Comparison of ENCODE assay signal across 21 cellular contexts in genomic region chr10:42801135-42801534, GRCh38. TPM values are rescaled to one million over a fixed set of nuclear protein-coding genes. Genes with fewer than 3 reads are reported as not detected.
A peak's percentile ranks its signal among the peaks of the same experiment; 100 is the strongest.
DNase-seq lines count a peak whose midpoint lies in the region; ATAC-seq and TF ChIP-seq lines count a peak whose summit lies in the region.
"Had no signal": no experiment of that assay in that cellular context is flagged by ENCODE, and none has a peak within 500 bp of the region (broad histone marks: within the 10 kb centered on the region; RNA-seq: fewer than 3 reads in every experiment).

No MANE protein-coding gene starts in this region.

- no peak for DNase-seq in activated CD4-positive, CD25-positive, alpha-beta regulatory T cell treated with anti-CD3 and anti-CD28 coated beads, Interleukin-2, amount 50 U/mL, for 72 hours
- DNase-seq in ELR (ENCODE audit: low read depth) (peak; percentile 43), amniotic epithelial cell (ENCODE audit: low read depth) (peak; percentile 32), DMS79 (lab: John Stamatoyannopoulos, UW) (no peak), occipital lobe (lab: John Stamatoyannopoulos, UW) (no peak)
- DNase-seq: activated CD4-positive, alpha-beta T cell treated with anti-CD3 and anti-CD28 coated beads, Interleukin-2, amount 50 U/mL, for 1 hour; anterior cingulate cortex; CD8-positive, alpha-beta T cell; DMS153; hypothalamus; KG1; lower lobe of right lung; NCI-H1694; NCI-H774; Right ventricle myocardium superior; spleen; stimulated activated CD8-positive, alpha-beta memory T cell treated with anti-CD3 and anti-CD28 coated beads, Interleukin-4, amount 100 ng/mL, for 48 hours; uterus had no signal

- peak; percentile 85 to 90 for ATAC-seq in activated CD4-positive, CD25-positive, alpha-beta regulatory T cell treated with anti-CD3 and anti-CD28 coated beads, Interleukin-2, amount 50 U/mL, for 24 hours
- ATAC-seq in HG03565 (IDR thresholded peaks at IDR 0.05; ENCODE audit: unreplicated experiment): peak; percentile 33
- ATAC-seq in SK-N-SH treated with all-trans-retinoic acid at 6 μM for 48 hours: no peak
- ATAC-seq: CD8-positive, alpha-beta T cell; lower lobe of right lung had no signal

TF ChIP-seq in SK-N-SH treated with all-trans-retinoic acid at 6 μM for 48 hours, 23 proteins besides CTCF, POLR2A, EP300 and RAD21:
- no peak for TF ChIP-seq TCF4 (CRISPR knock-in tag; IDR thresholded peaks at IDR 0.05; ENCODE audit: borderline replicate concordance)
- TF ChIP-seq BACH2 (CRISPR knock-in tag; IDR thresholded peaks at IDR 0.05; ENCODE audit: borderline replicate concordance): no peak
- TF ChIP-seq, protein P1, sequence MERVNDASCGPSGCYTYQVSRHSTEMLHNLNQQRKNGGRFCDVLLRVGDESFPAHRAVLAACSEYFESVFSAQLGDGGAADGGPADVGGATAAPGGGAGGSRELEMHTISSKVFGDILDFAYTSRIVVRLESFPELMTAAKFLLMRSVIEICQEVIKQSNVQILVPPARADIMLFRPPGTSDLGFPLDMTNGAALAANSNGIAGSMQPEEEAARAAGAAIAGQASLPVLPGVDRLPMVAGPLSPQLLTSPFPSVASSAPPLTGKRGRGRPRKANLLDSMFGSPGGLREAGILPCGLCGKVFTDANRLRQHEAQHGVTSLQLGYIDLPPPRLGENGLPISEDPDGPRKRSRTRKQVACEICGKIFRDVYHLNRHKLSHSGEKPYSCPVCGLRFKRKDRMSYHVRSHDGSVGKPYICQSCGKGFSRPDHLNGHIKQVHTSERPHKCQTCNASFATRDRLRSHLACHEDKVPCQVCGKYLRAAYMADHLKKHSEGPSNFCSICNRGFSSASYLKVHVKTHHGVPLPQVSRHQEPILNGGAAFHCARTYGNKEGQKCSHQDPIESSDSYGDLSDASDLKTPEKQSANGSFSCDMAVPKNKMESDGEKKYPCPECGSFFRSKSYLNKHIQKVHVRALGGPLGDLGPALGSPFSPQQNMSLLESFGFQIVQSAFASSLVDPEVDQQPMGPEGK (CRISPR knock-in tag; IDR thresholded peaks at IDR 0.05; ENCODE audit: borderline replicate concordance): no peak
- no peak for TF ChIP-seq ZNF70 (CRISPR knock-in tag; IDR thresholded peaks at IDR 0.05)
- no peak for TF ChIP-seq TOX (CRISPR knock-in tag; IDR thresholded peaks at IDR 0.05; ENCODE audit: borderline replicate concordance)
- no peak for TF ChIP-seq CSDC2 (CRISPR knock-in tag; IDR thresholded peaks at IDR 0.05)
- no peak for TF ChIP-seq OSR1 (CRISPR knock-in tag; IDR thresholded peaks at IDR 0.05)
- TF ChIP-seq RARB (CRISPR knock-in tag; IDR thresholded peaks at IDR 0.05): no peak
- TF ChIP-seq TSHZ2 (CRISPR knock-in tag; IDR thresholded peaks at IDR 0.05): no peak
- TF ChIP-seq ZFP30 (CRISPR knock-in tag; IDR thresholded peaks at IDR 0.05): no peak
- no peak for TF ChIP-seq SNAI2 (CRISPR knock-in tag; IDR thresholded peaks at IDR 0.05)
- no peak for TF ChIP-seq ZC3H10 (CRISPR knock-in tag; IDR thresholded peaks at IDR 0.05)
- TF ChIP-seq CREB5 (CRISPR knock-in tag; IDR thresholded peaks at IDR 0.05; ENCODE audit: low read depth): no peak
- no peak for TF ChIP-seq ZNF8 (CRISPR knock-in tag; IDR thresholded peaks at IDR 0.05)
- no peak for TF ChIP-seq ARNTL (CRISPR knock-in tag; IDR thresholded peaks at IDR 0.05; ENCODE audit: borderline replicate concordance, low read depth)
- TF ChIP-seq ZFP3 (CRISPR knock-in tag; IDR thresholded peaks at IDR 0.05): no peak
- TF ChIP-seq ZNF565 (CRISPR knock-in tag; conservative IDR thresholded peaks at IDR 0.05; ENCODE audit: low read depth): no peak
- TF ChIP-seq ISL1 (CRISPR knock-in tag; IDR thresholded peaks at IDR 0.05): no peak
- TF ChIP-seq GLIS3 (CRISPR knock-in tag; IDR thresholded peaks at IDR 0.05): no peak
- TF ChIP-seq ESRRG (CRISPR knock-in tag; IDR thresholded peaks at IDR 0.05): no peak

RNA-seq across cellular contexts. Expression of gene BMS1, which starts 18.5 kb away (rescaled TPM):
- total RNA-seq in occipital lobe: 11.7 TPM

Comparison
In these comparisons a context has a peak if more than half of its experiments do, and no peak if none do; other contexts are left out.
1. DNase-seq: peak in ELR (single experiment) and amniotic epithelial cell (single experiment); none in activated CD4-positive, CD25-positive, alpha-beta regulatory T cell treated with anti-CD3 and anti-CD28 coated beads, Interleukin-2, amount 50 U/mL, for 72 hours (single experiment), DMS79 (single experiment) and occipital lobe (single experiment).